In the genomic region with DNA sequence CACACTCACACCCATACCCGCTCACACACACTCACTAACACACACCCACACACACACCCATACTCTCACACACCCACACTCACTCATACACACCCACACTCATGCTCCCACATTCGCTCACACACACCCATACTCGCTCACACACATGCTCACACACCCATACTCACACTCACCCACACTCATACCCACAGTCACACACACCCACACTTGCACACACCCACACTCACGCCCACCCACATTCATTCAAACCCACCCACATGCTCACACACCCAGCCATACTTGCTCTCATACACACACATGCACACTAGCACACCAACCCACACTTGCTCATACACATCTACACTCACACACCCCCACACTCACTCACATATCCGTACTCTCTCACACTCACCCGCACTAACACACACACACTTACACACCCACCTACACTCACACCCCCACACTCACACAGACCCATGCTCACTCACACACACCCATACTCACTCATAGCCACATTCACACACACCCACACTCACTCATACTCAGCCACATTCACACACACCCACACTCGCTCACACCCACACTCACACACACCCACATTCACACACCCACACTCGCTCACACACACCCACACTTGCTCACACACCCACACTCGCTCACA, we compare ENCODE assay signal across 21 cellular contexts.
"Had no signal": no experiment of that assay in that cellular context is flagged by ENCODE, and none has a peak within 500 bp of the region (broad histone marks: within the 10 kb centered on the region; RNA-seq: fewer than 3 reads in every experiment).

No MANE protein-coding gene starts in this region.

- H3K36me3 ChIP-seq: esophagus muscularis mucosa, ovary, right atrium auricular region, sigmoid colon, tibial nerve had no signal

- H3K27ac ChIP-seq: esophagus muscularis mucosa, hepatocyte, ovary, right atrium auricular region, sigmoid colon, skin epidermis, testis, tibial nerve had no signal

- H3K4me1 Mint-ChIP-seq: central memory CD8-positive, alpha-beta T cell; naive B cell; nephron progenitor cell had no signal

- H3K4me1 ChIP-seq: esophagus muscularis mucosa, right atrium auricular region, sigmoid colon, testis, tibial nerve had no signal

- ATAC-seq: left colon, left ventricle myocardium superior had no signal

- H3K36me3 Mint-ChIP-seq: naive B cell had no signal

- DNase-seq: cortex of kidney; effector memory CD4-positive, alpha-beta T cell; foreskin fibroblast; left colon; left ventricle myocardium superior; mesendoderm; naive B cell; nephron progenitor cell; ovary; sigmoid colon; stimulated activated CD4-positive, alpha-beta T cell treated with anti-CD3 and anti-CD28 coated beads, Interleukin-2, amount 100 ng/mL, for 24 hours; stimulated activated CD4-positive, alpha-beta T cell treated with anti-CD3 and anti-CD28 coated beads, Interleukin-4, amount 100 ng/mL, for 4 hours; testis had no signal

- H3K27me3 Mint-ChIP-seq: central memory CD8-positive, alpha-beta T cell; naive B cell; stimulated activated naive CD8-positive, alpha-beta T cell treated with anti-CD3 and anti-CD28 coated beads, Interleukin-15, Interleukin-2, amounts not matched to agents 100 ng/mL and 50 ng/mL, for 24 hours had no signal

- H3K27ac Mint-ChIP-seq: naive B cell; nephron progenitor cell; stimulated activated naive CD8-positive, alpha-beta T cell treated with anti-CD3 and anti-CD28 coated beads, Interleukin-15, Interleukin-2, amounts not matched to agents 100 ng/mL and 50 ng/mL, for 24 hours had no signal

- H3K4me2 ChIP-seq: hepatocyte had no signal

- H3K79me2 ChIP-seq: hepatocyte had no signal

- H3K9me3 Mint-ChIP-seq: central memory CD8-positive, alpha-beta T cell; nephron progenitor cell; stimulated activated naive CD8-positive, alpha-beta T cell treated with anti-CD3 and anti-CD28 coated beads, Interleukin-15, Interleukin-2, amounts not matched to agents 100 ng/mL and 50 ng/mL, for 24 hours had no signal

- H2AFZ ChIP-seq: hepatocyte had no signal

- H3K4me3 Mint-ChIP-seq: central memory CD8-positive, alpha-beta T cell; naive B cell; nephron progenitor cell; stimulated activated naive CD8-positive, alpha-beta T cell treated with anti-CD3 and anti-CD28 coated beads, Interleukin-15, Interleukin-2, amounts not matched to agents 100 ng/mL and 50 ng/mL, for 24 hours had no signal

- H3K4me3 ChIP-seq: esophagus muscularis mucosa, hepatocyte, lung, ovary, right atrium auricular region, sigmoid colon, skin epidermis, testis, tibial nerve had no signal

- H3K9me3 ChIP-seq: esophagus muscularis mucosa, ovary, right atrium auricular region, sigmoid colon, testis had no signal

- H3K27me3 ChIP-seq: esophagus muscularis mucosa, hepatocyte, ovary, right atrium auricular region, sigmoid colon, testis, tibial nerve had no signal
